Comparison of ENCODE assay signal across 10 cellular contexts in genomic region chr14:105292810-105293711, GRCh38. TPM values are rescaled to one million over a fixed set of nuclear protein-coding genes. Genes with fewer than 3 reads are reported as not detected.
DNase-seq lines count a peak whose midpoint lies in the region; ATAC-seq and TF ChIP-seq lines count a peak whose summit lies in the region.
"Had no signal": no experiment of that assay in that cellular context is flagged by ENCODE, and none has a peak within 500 bp of the region (broad histone marks: within the 10 kb centered on the region; RNA-seq: fewer than 3 reads in every experiment).

No MANE protein-coding gene starts in this region.

- DNase-seq in CD1c-positive myeloid dendritic cell (ENCODE audit: extremely low spot score) (peak; percentile 26), lower lobe of right lung (no peak), NCI-H187 (lab: John Stamatoyannopoulos, UW) (no peak), AG08395 (ENCODE audit: low spot score) (no peak), MG63 (no peak)
- DNase-seq in activated CD8-positive, alpha-beta T cell treated with anti-CD3 and anti-CD28 coated beads, Interleukin-2, amount 10 ng/mL, durations not matched to agents 7 days and 5 days, result peak; percentile 70
- DNase-seq: DMS53, NCI-H510A had no signal

- ATAC-seq in GM19463 (IDR thresholded peaks at IDR 0.05; ENCODE audit: unreplicated experiment), result peak; percentile 14
- peak; percentile 41 for ATAC-seq in activated CD8-positive, alpha-beta T cell treated with anti-CD3 and anti-CD28 coated beads, Interleukin-2, amount 10 ng/mL, durations not matched to agents 7 days and 5 days
- peak; percentile 20 to 25 for ATAC-seq in lower lobe of right lung
- ATAC-seq in HG03439 (IDR thresholded peaks at IDR 0.05; ENCODE audit: unreplicated experiment), result no peak

- peaks cover 8% of the 10 kb centered on the region for H3K36me3 Mint-ChIP-seq in activated CD8-positive, alpha-beta T cell treated with anti-CD3 and anti-CD28 coated beads, Interleukin-2, amount 10 ng/mL, durations not matched to agents 7 days and 5 days (ENCODE audit: low read depth)

- POLR2A ChIA-PET in activated CD8-positive, alpha-beta T cell treated with anti-CD3 and anti-CD28 coated beads, Interleukin-2, amount 10 ng/mL, durations not matched to agents 7 days and 5 days (lab: Charles Lee), result interaction anchor here (0.6 to 3.0 kb wide), 9 partner anchors 8 to 285 kb away, joined by 3 to 13 read pairs (median 3); partner anchors contain the start of genes BRF1, BTBD6 and PACS2

- peak overlapping the region; percentile 45 for H3K4me3 Mint-ChIP-seq in activated CD8-positive, alpha-beta T cell treated with anti-CD3 and anti-CD28 coated beads, Interleukin-2, amount 10 ng/mL, durations not matched to agents 7 days and 5 days

- peak overlapping the region; percentile 91 for H3K27ac Mint-ChIP-seq in activated CD8-positive, alpha-beta T cell treated with anti-CD3 and anti-CD28 coated beads, Interleukin-2, amount 10 ng/mL, durations not matched to agents 7 days and 5 days

- no peaks in the 10 kb centered on the region for H3K27me3 Mint-ChIP-seq in activated CD8-positive, alpha-beta T cell treated with anti-CD3 and anti-CD28 coated beads, Interleukin-2, amount 10 ng/mL, durations not matched to agents 7 days and 5 days (ENCODE audit: low read depth)

- no peak overlapping the region for H3K4me3 ChIP-seq in lower lobe of right lung
- H3K4me3 ChIP-seq in MG63, result no peak overlapping the region

- peaks cover 47% of the 10 kb centered on the region for H3K4me1 Mint-ChIP-seq in activated CD8-positive, alpha-beta T cell treated with anti-CD3 and anti-CD28 coated beads, Interleukin-2, amount 10 ng/mL, durations not matched to agents 7 days and 5 days (ENCODE audit: low read depth)

- H3K36me3 ChIP-seq in lower lobe of right lung (no peaks in the 10 kb centered on the region), MG63 (no peaks in the 10 kb centered on the region)

- no peaks in the 10 kb centered on the region for H3K9me3 Mint-ChIP-seq in activated CD8-positive, alpha-beta T cell treated with anti-CD3 and anti-CD28 coated beads, Interleukin-2, amount 10 ng/mL, durations not matched to agents 7 days and 5 days (ENCODE audit: insufficient read depth)

- CTCF ChIA-PET in activated CD8-positive, alpha-beta T cell treated with anti-CD3 and anti-CD28 coated beads, Interleukin-2, amount 10 ng/mL, durations not matched to agents 7 days and 5 days (lab: Charles Lee), result interaction anchor here (0.9 to 1.9 kb wide), 7 partner anchors 8 to 203 kb away, joined by 3 to 8 read pairs (median 5); partner anchors contain the start of genes BRF1, BTBD6 and PACS2

- H3K9me3 ChIP-seq in lower lobe of right lung (no peaks in the 10 kb centered on the region), MG63 (no peaks in the 10 kb centered on the region)

- no peak overlapping the region for H3K27ac ChIP-seq in lower lobe of right lung

- intact Hi-C loops in lower lobe of right lung (cut with DNase I), result no loop called here

- H3K27me3 ChIP-seq in lower lobe of right lung (ENCODE audit: low read depth) (no peaks in the 10 kb centered on the region), MG63 (no peaks in the 10 kb centered on the region)

- H3K4me1 ChIP-seq in lower lobe of right lung, result peaks cover 32% of the 10 kb centered on the region

- no peak for TF ChIP-seq CTCF in lower lobe of right lung (IDR thresholded peaks at IDR 0.05)

RNA-seq across cellular contexts. Expression of gene BRF1, which starts 7.7 kb away (rescaled TPM):
- 10 to 100 TPM; 42.1 to 44.7 TPM for total RNA-seq in activated CD8-positive, alpha-beta T cell treated with anti-CD3 and anti-CD28 coated beads, Interleukin-2, amount 10 ng/mL, durations not matched to agents 7 days and 5 days
- 35.7 TPM for total RNA-seq in lower lobe of right lung
- 21.0 and 25.0 TPM in 2 replicates for total RNA-seq in MG63 (2014; rRNA removed; shearing (Covaris generic); ENCODE audit: low replicate concordance)

RNA-seq across cellular contexts. Expression of gene PACS2, which starts 21.5 kb away (rescaled TPM):
- 10 to 100 TPM; 32.9 to 38.5 TPM for total RNA-seq in activated CD8-positive, alpha-beta T cell treated with anti-CD3 and anti-CD28 coated beads, Interleukin-2, amount 10 ng/mL, durations not matched to agents 7 days and 5 days
- 79.7 TPM for total RNA-seq in lower lobe of right lung
- 18.6 and 23.1 TPM in 2 replicates for total RNA-seq in MG63 (2014; rRNA removed; shearing (Covaris generic); ENCODE audit: low replicate concordance)

RNA-seq across cellular contexts. Expression of gene BTBD6, which starts 44.7 kb away (rescaled TPM):
- 10 to 100 TPM; 53.7 to 59.8 TPM for total RNA-seq in activated CD8-positive, alpha-beta T cell treated with anti-CD3 and anti-CD28 coated beads, Interleukin-2, amount 10 ng/mL, durations not matched to agents 7 days and 5 days
- 53.0 TPM for total RNA-seq in lower lobe of right lung
- total RNA-seq in MG63 (2014; rRNA removed; shearing (Covaris generic); ENCODE audit: low replicate concordance), result 21.3 and 25.1 TPM in 2 replicates

Comparison
In these comparisons a context has a peak if more than half of its experiments do, and no peak if none do; other contexts are left out.
1. DNase-seq: peak in CD1c-positive myeloid dendritic cell (single experiment) and activated CD8-positive, alpha-beta T cell treated with anti-CD3 and anti-CD28 coated beads, Interleukin-2, amount 10 ng/mL, durations not matched to agents 7 days and 5 days (single experiment); none in lower lobe of right lung (single experiment), NCI-H187 (0 of 2), AG08395 (single experiment) and MG63 (single experiment).